Comparison of ENCODE assay signal across 8 cellular contexts in genomic region chr14:21825147-21825743, GRCh38.
DNase-seq lines count a peak whose midpoint lies in the region; ATAC-seq and TF ChIP-seq lines count a peak whose summit lies in the region.

No MANE protein-coding gene starts in this region.

- WGBS in upper lobe of left lung, 2 donors: 11 to 18% methylated on average over 4 of the region's 4 CpGs

- TF ChIP-seq POLR2A in upper lobe of left lung (IDR thresholded peaks at IDR 0.05): no peak

- H3K4me1 ChIP-seq in upper lobe of left lung: no peaks in the 10 kb centered on the region

- TF ChIP-seq EP300 in upper lobe of left lung (IDR thresholded peaks at IDR 0.05): no peak

- H3K27me3 ChIP-seq in upper lobe of left lung: no peaks in the 10 kb centered on the region

- peak; percentile 21 for DNase-seq in EL
- DNase-seq in HuH-7 (ENCODE audit: low spot score): peak; percentile 32
- peak; percentile 13 for DNase-seq in T-helper 9 cell
- DNase-seq in dermis blood vessel endothelial cell: peak; percentile 53
- peak; percentile 33 to 35 for DNase-seq in stimulated activated CD4-positive, alpha-beta T cell treated with anti-CD3 and anti-CD28 coated beads, Interleukin-15, amount 100 ng/mL, for 48 hours (ENCODE audit: low read depth in 2 of 2)
- no peak for DNase-seq in NCI-H146 (lab: John Stamatoyannopoulos, UW)
- no peak for DNase-seq in NCI-H2196 (lab: John Stamatoyannopoulos, UW; ENCODE audit: unreplicated experiment)
- no peak for DNase-seq in upper lobe of left lung

- no peak overlapping the region for H3K27ac ChIP-seq in upper lobe of left lung

- TF ChIP-seq CTCF in upper lobe of left lung (IDR thresholded peaks at IDR 0.05): no peak

- H3K9me3 ChIP-seq in upper lobe of left lung: no peaks in the 10 kb centered on the region

- no peak overlapping the region for H3K4me3 ChIP-seq in upper lobe of left lung

- no peak for ATAC-seq in upper lobe of left lung (ENCODE audit: low FRiP score in 2 of 2)

- H3K36me3 ChIP-seq in upper lobe of left lung: no peaks in the 10 kb centered on the region

Comparison
In these comparisons a context has a peak if more than half of its experiments do, and no peak if none do; other contexts are left out.
1. DNase-seq: peak in EL (single experiment), HuH-7 (single experiment), T-helper 9 cell (single experiment), dermis blood vessel endothelial cell (single experiment) and stimulated activated CD4-positive, alpha-beta T cell treated with anti-CD3 and anti-CD28 coated beads, Interleukin-15, amount 100 ng/mL, for 48 hours (2 of 2); none in NCI-H146 (single experiment), NCI-H2196 (single experiment) and upper lobe of left lung (0 of 2).